ENCODE assay signal across 9 cellular contexts in genomic region chr17:73841431-73842060, GRCh38.
DNase-seq lines count a peak whose midpoint lies in the region; ATAC-seq and TF ChIP-seq lines count a peak whose summit lies in the region.
"Had no signal": no experiment of that assay in that cellular context is flagged by ENCODE, and none has a peak within 500 bp of the region (broad histone marks: within the 10 kb centered on the region; RNA-seq: fewer than 3 reads in every experiment).

No MANE protein-coding gene starts in this region.

- no peaks in the 10 kb centered on the region for H3K4me1 Mint-ChIP-seq in activated naive CD4-positive, alpha-beta T cell treated with anti-CD3 and anti-CD28 coated beads, Interleukin-2, amount 10 ng/mL, durations not matched to agents 7 days and 5 days

- H3K27ac ChIP-seq in transverse colon (no peak overlapping the region), gastrocnemius medialis (no peak overlapping the region)
- H3K27ac ChIP-seq: gastroesophageal sphincter had no signal

- H3K9me3 ChIP-seq in transverse colon, result no peaks in the 10 kb centered on the region
- H3K9me3 ChIP-seq in gastrocnemius medialis, result no peaks in the 10 kb centered on the region
- H3K9me3 ChIP-seq: gastroesophageal sphincter had no signal

- H3K4me1 ChIP-seq in transverse colon (no peaks in the 10 kb centered on the region), gastrocnemius medialis (no peaks in the 10 kb centered on the region)
- H3K4me1 ChIP-seq: gastroesophageal sphincter had no signal

- in situ Hi-C loops in transverse colon (cut with MboI; ENCODE audit: low pct_ligation_motif_present in 1 of 4, low pct_unique_long_range_greater_than_20kb in 1 of 4, low sequenced_read_pairs in 3 of 4) (no loop called here), gastrocnemius medialis (cut with MboI; ENCODE audit: low sequenced_read_pairs in 4 of 4) (no loop called here)

- DNase-seq in activated naive CD4-positive, alpha-beta T cell treated with anti-CD3 and anti-CD28 coated beads, Interleukin-2, amount 10 ng/mL, durations not matched to agents 7 days and 5 days, result peak; percentile 33
- DNase-seq in activated naive CD4-positive, alpha-beta T cell treated with Interleukin-2 at 50 U/mL for 16 hours, result no peak
- DNase-seq in NCI-H2227 (lab: John Stamatoyannopoulos, UW; ENCODE audit: unreplicated experiment) (peak; percentile 39), transverse colon (peak; percentile 14), gastrocnemius medialis (no peak)
- no peak for DNase-seq in stimulated activated CD8-positive, alpha-beta memory T cell treated with anti-CD3 and anti-CD28 coated beads, Interleukin-4, amount 100 ng/mL, for 48 hours

- no peaks in the 10 kb centered on the region for H3K36me3 ChIP-seq in transverse colon
- no peaks in the 10 kb centered on the region for H3K36me3 ChIP-seq in gastrocnemius medialis
- H3K36me3 ChIP-seq: gastroesophageal sphincter had no signal

- CTCF ChIA-PET in activated naive CD4-positive, alpha-beta T cell treated with anti-CD3 and anti-CD28 coated beads, Interleukin-2, amount 10 ng/mL, durations not matched to agents 7 days and 5 days (lab: Charles Lee), result interaction anchor here (0.6 to 1.8 kb wide), 4 partner anchors 120 to 195 kb away, joined by 3 to 5 read pairs (median 3); no protein-coding TSS in a partner anchor

- intact Hi-C loops in transverse colon (cut with DNase I; ENCODE audit: low total_unique reads), result no loop called here
- intact Hi-C loops in gastrocnemius medialis (cut with DNase I; ENCODE audit: low total_unique reads), result no loop called here

- H3K36me3 Mint-ChIP-seq in activated naive CD4-positive, alpha-beta T cell treated with anti-CD3 and anti-CD28 coated beads, Interleukin-2, amount 10 ng/mL, durations not matched to agents 7 days and 5 days, result peaks cover 6% of the 10 kb centered on the region

- peak; percentile 20 to 58 (median 34) for TF ChIP-seq CTCF in transverse colon (IDR thresholded peaks at IDR 0.05)
- no peak for TF ChIP-seq CTCF in gastrocnemius medialis (IDR thresholded peaks at IDR 0.05 in 4 of 5, conservative IDR thresholded peaks at IDR 0.05 in 1 of 5)

- no peak for TF ChIP-seq EP300 in transverse colon (IDR thresholded peaks at IDR 0.05; ENCODE audit: low read depth)

- no peak overlapping the region for H3K4me3 ChIP-seq in transverse colon
- no peak overlapping the region for H3K4me3 ChIP-seq in gastrocnemius medialis
- H3K4me3 ChIP-seq: gastroesophageal sphincter had no signal

- TF ChIP-seq POLR2A in transverse colon (IDR thresholded peaks at IDR 0.05) (no peak), gastrocnemius medialis (IDR thresholded peaks at IDR 0.05) (no peak)

- H3K27me3 Mint-ChIP-seq in activated naive CD4-positive, alpha-beta T cell treated with anti-CD3 and anti-CD28 coated beads, Interleukin-2, amount 10 ng/mL, durations not matched to agents 7 days and 5 days, result peaks cover 37% of the 10 kb centered on the region

- H3K4me3 Mint-ChIP-seq in activated naive CD4-positive, alpha-beta T cell treated with anti-CD3 and anti-CD28 coated beads, Interleukin-2, amount 10 ng/mL, durations not matched to agents 7 days and 5 days, result no peak overlapping the region

- peaks cover 7% of the 10 kb centered on the region for H3K9me3 Mint-ChIP-seq in activated naive CD4-positive, alpha-beta T cell treated with anti-CD3 and anti-CD28 coated beads, Interleukin-2, amount 10 ng/mL, durations not matched to agents 7 days and 5 days

- H3K27ac Mint-ChIP-seq in activated naive CD4-positive, alpha-beta T cell treated with anti-CD3 and anti-CD28 coated beads, Interleukin-2, amount 10 ng/mL, durations not matched to agents 7 days and 5 days, result no peak overlapping the region

- 60 to 61% methylated on average over 3 of the region's 3 CpGs for WGBS in transverse colon (ENCODE audit: low coverage in 1 of 2), 2 donors

- H3K27me3 ChIP-seq in transverse colon, result peaks cover 17% of the 10 kb centered on the region
- H3K27me3 ChIP-seq in gastrocnemius medialis, result peaks cover 0 to 11% (median 0%) of the 10 kb centered on the region in 3 donors

- ATAC-seq in esophagus mucosa (peak; percentile 50), HG02759 (IDR thresholded peaks at IDR 0.05; ENCODE audit: unreplicated experiment) (no peak), gastrocnemius medialis (no peak)
- ATAC-seq: gastroesophageal sphincter had no signal

Comparison
In these comparisons a context has a peak if more than half of its experiments do, and no peak if none do; other contexts are left out.
1. DNase-seq: peak in activated naive CD4-positive, alpha-beta T cell treated with anti-CD3 and anti-CD28 coated beads, Interleukin-2, amount 10 ng/mL, durations not matched to agents 7 days and 5 days (single experiment), NCI-H2227 (single experiment) and transverse colon (single experiment); none in activated naive CD4-positive, alpha-beta T cell treated with Interleukin-2 at 50 U/mL for 16 hours (single experiment), gastrocnemius medialis (0 of 2) and stimulated activated CD8-positive, alpha-beta memory T cell treated with anti-CD3 and anti-CD28 coated beads, Interleukin-4, amount 100 ng/mL, for 48 hours (single experiment).
2. CTCF ChIP-seq: peak in transverse colon (5 of 5); none in gastrocnemius medialis (0 of 5).